8 cellular contexts compared by ENCODE assay signal in genomic region chr19:56403261-56403660, GRCh38. TPM values are rescaled to one million over a fixed set of nuclear protein-coding genes. Genes with fewer than 3 reads are reported as not detected.
DNase-seq lines count a peak whose midpoint lies in the region; ATAC-seq and TF ChIP-seq lines count a peak whose summit lies in the region.

No MANE protein-coding gene starts in this region.

- H3K9me3 ChIP-seq in Panc1 (ENCODE audit: control insufficient read depth, insufficient read depth, low read depth, low read length): peaks cover 62% of the 10 kb centered on the region
- peaks cover 4% of the 10 kb centered on the region for H3K9me3 ChIP-seq in endocrine pancreas (ENCODE audit: control insufficient read depth, low read length)
- H3K9me3 ChIP-seq in mucosa of descending colon: peaks cover 68% of the 10 kb centered on the region

- H3K27ac Mint-ChIP-seq in osteocyte (ENCODE audit: unreplicated experiment): peak overlapping the region; percentile 87

- BruUV-seq in Panc1 (replicated peaks; lab: Mats Ljungman, UMichigan): TSS peak; percentile 73

- H3K27ac ChIP-seq in Panc1 (ENCODE audit: low read length): peak overlapping the region; percentile 87

- no peaks in the 10 kb centered on the region for H3K27me3 Mint-ChIP-seq in osteocyte (ENCODE audit: unreplicated experiment)

- DNase-seq in NCI-H82 (lab: John Stamatoyannopoulos, UW) (peak; percentile 4), NCI-H82 treated with DMSO at 0.1 percent for 48 hours (lab: John Stamatoyannopoulos, UW; ENCODE audit: unreplicated experiment) (no peak), Panc1 (ENCODE audit: low read depth, low spot score) (no peak), osteocyte (ENCODE audit: extremely low spot score, unreplicated experiment) (no peak), mucosa of descending colon (no peak), cerebellar nuclear complex (lab: John Stamatoyannopoulos, UW) (no peak)

- no peaks in the 10 kb centered on the region for H3K4me1 ChIP-seq in Panc1 (ENCODE audit: control insufficient read depth, insufficient read depth, low read length)
- H3K4me1 ChIP-seq in endocrine pancreas (ENCODE audit: control insufficient read depth, insufficient read depth, low read length): no peaks in the 10 kb centered on the region
- H3K4me1 ChIP-seq in mucosa of descending colon (ENCODE audit: low read depth): peaks cover 4% of the 10 kb centered on the region

- in situ Hi-C loops in Panc1 (cut with HindIII; ENCODE audit: low pct_unique_long_range_greater_than_20kb, low sequenced_read_pairs): no loop called here

- intact Hi-C loops in Panc1 (cut with micrococcal nuclease; ENCODE audit: unreplicated experiment): no loop called here
- intact Hi-C loops in mucosa of descending colon (cut with DNase I, micrococcal nuclease): no loop called here

- POLR2A ChIA-PET in Panc1 (lab: Charles Lee): interaction anchor here (0.5 kb wide), 1 partner anchor 1846 kb away, joined by 3 read pairs; no protein-coding TSS in a partner anchor

- CTCF ChIA-PET in Panc1 (lab: Charles Lee): no interaction called here

- H3K9ac ChIP-seq in endocrine pancreas (ENCODE audit: control insufficient read depth, insufficient read depth, low read length): peak overlapping the region; percentile 66

- TF ChIP-seq CTCF in Panc1 (IDR thresholded peaks at IDR 0.05) (no peak), osteocyte (IDR thresholded peaks at IDR 0.05) (no peak), mucosa of descending colon (IDR thresholded peaks at IDR 0.05) (no peak)

- H3K36me3 ChIP-seq in Panc1 (ENCODE audit: control insufficient read depth, insufficient read depth, low read length) (no peaks in the 10 kb centered on the region), endocrine pancreas (ENCODE audit: control insufficient read depth, insufficient read depth, low read length) (peaks cover 10% of the 10 kb centered on the region), mucosa of descending colon (ENCODE audit: low read depth) (no peaks in the 10 kb centered on the region)

- peaks cover 26% of the 10 kb centered on the region for H3K4me1 Mint-ChIP-seq in osteocyte (ENCODE audit: unreplicated experiment)

- H3K4me3 Mint-ChIP-seq in osteocyte (ENCODE audit: unreplicated experiment): peak overlapping the region; percentile 86

- peaks cover 63% of the 10 kb centered on the region for H3K9me3 Mint-ChIP-seq in osteocyte (ENCODE audit: unreplicated experiment)

- no peak for ATAC-seq in Panc1
- ATAC-seq in mucosa of descending colon: no peak
- ATAC-seq in HG02588 (IDR thresholded peaks at IDR 0.05; ENCODE audit: unreplicated experiment): no peak

- H3K4me3 ChIP-seq in Panc1 (ENCODE audit: low read depth in 2 of 2, low read length in 2 of 2) (peak overlapping the region; percentile 55 to 74), endocrine pancreas (ENCODE audit: control insufficient read depth, insufficient read depth, low read length) (peak overlapping the region; percentile 87), mucosa of descending colon (no peak overlapping the region)

- H3K27me3 ChIP-seq in Panc1 (ENCODE audit: control insufficient read depth, insufficient read depth, low read length): no peaks in the 10 kb centered on the region
- H3K27me3 ChIP-seq in endocrine pancreas (ENCODE audit: control insufficient read depth, insufficient read depth, low read length): no peaks in the 10 kb centered on the region

- H3K36me3 Mint-ChIP-seq in osteocyte (ENCODE audit: unreplicated experiment): peaks cover 72% of the 10 kb centered on the region

RNA-seq across cellular contexts. Expression of gene ZNF583, which starts 0.9 kb away (rescaled TPM):
- total RNA-seq in Panc1 (2021; ENCODE audit: unreplicated experiment) (6.1 TPM), osteocyte (9.5 and 10.2 TPM in 2 replicates), mucosa of descending colon (10 to 100 TPM in 1 of 3 donors, 1 to 10 TPM in 2; 1.4 to 11.2 (median 2.1) TPM)
- polyA plus RNA-seq in Panc1 (2012; ENCODE audit: insufficient read length): 2.8 TPM

RNA-seq across cellular contexts. Expression of gene ZNF582, which starts 9.9 kb away (rescaled TPM):
- 2.0 TPM for total RNA-seq in Panc1 (2021; ENCODE audit: unreplicated experiment)
- 2.4 TPM for polyA plus RNA-seq in Panc1 (2012; ENCODE audit: insufficient read length)
- total RNA-seq in osteocyte: 3.8 and 6.1 TPM in 2 replicates
- 1 to 10 TPM; 1.4 to 6.6 (median 1.6) TPM for total RNA-seq in mucosa of descending colon
